In genomic region chr1:206356310-206356709, GRCh38 we compare ENCODE assay signal across 8 cellular contexts.
DNase-seq lines count a peak whose midpoint lies in the region; ATAC-seq and TF ChIP-seq lines count a peak whose summit lies in the region.
"Not testable (repeated sequence)": the region's sequence is repeated elsewhere in the genome, so short reads cannot be mapped to it uniquely, and the experiment has no call there.

No MANE protein-coding gene starts in this region.

- intact Hi-C loops in activated CD4-positive, alpha-beta memory T cell treated with anti-CD3 and anti-CD28 coated beads for 36 hours (cut with micrococcal nuclease) = not testable (repeated sequence)

- not testable (repeated sequence) for TF ChIP-seq CTCF in AG10803 (conservative IDR thresholded peaks at IDR 0.05; ENCODE audit: low read length); fibroblast of pulmonary artery (IDR thresholded peaks at IDR 0.05; ENCODE audit: low read length, missing control alignments)

- not testable (repeated sequence) for H3K36me3 Mint-ChIP-seq in activated CD4-positive, alpha-beta memory T cell treated with anti-CD3 and anti-CD28 coated beads for 36 hours; natural killer cell treated with Interleukin-12 subunit alpha and Interleukin-12 subunit beta and Interleukin-15 and Interleukin-18, amount 100 ng/mL, for 72 hours

- H3K27me3 Mint-ChIP-seq in activated CD4-positive, alpha-beta memory T cell treated with anti-CD3 and anti-CD28 coated beads for 36 hours; natural killer cell treated with Interleukin-12 subunit alpha and Interleukin-12 subunit beta and Interleukin-15 and Interleukin-18, amount 100 ng/mL, for 72 hours: not testable (repeated sequence)

- POLR2A ChIA-PET in activated CD4-positive, alpha-beta memory T cell treated with anti-CD3 and anti-CD28 coated beads for 36 hours (lab: Charles Lee) = not testable (repeated sequence)

- CTCF ChIA-PET in activated CD4-positive, alpha-beta memory T cell treated with anti-CD3 and anti-CD28 coated beads for 36 hours (lab: Charles Lee) = not testable (repeated sequence)

- peak; percentile 26 for DNase-seq in AG10803 (ENCODE audit: low read depth)
- peak; percentile 38 for DNase-seq in NCI-H446 treated with DMSO at 0.1 percent for 48 hours (lab: John Stamatoyannopoulos, UW)
- peak; percentile 33 for DNase-seq in activated CD4-positive, alpha-beta memory T cell treated with anti-CD3 and anti-CD28 coated beads for 36 hours
- DNase-seq in astrocyte of the hippocampus (ENCODE audit: low read depth, low spot score) = peak; percentile 41
- peak; percentile 56 for DNase-seq in fibroblast of pulmonary artery (ENCODE audit: low read depth)
- DNase-seq in natural killer cell treated with Interleukin-12 subunit alpha and Interleukin-12 subunit beta and Interleukin-15 and Interleukin-18, amount 100 ng/mL, for 72 hours (ENCODE audit: low spot score) = peak; percentile 32

- H3K27ac Mint-ChIP-seq in activated CD4-positive, alpha-beta memory T cell treated with anti-CD3 and anti-CD28 coated beads for 36 hours; natural killer cell treated with Interleukin-12 subunit alpha and Interleukin-12 subunit beta and Interleukin-15 and Interleukin-18, amount 100 ng/mL, for 72 hours: not testable (repeated sequence)

- H3K4me1 Mint-ChIP-seq in activated CD4-positive, alpha-beta memory T cell treated with anti-CD3 and anti-CD28 coated beads for 36 hours (ENCODE audit: low read depth) = not testable (repeated sequence)
- H3K4me1 Mint-ChIP-seq in natural killer cell treated with Interleukin-12 subunit alpha and Interleukin-12 subunit beta and Interleukin-15 and Interleukin-18, amount 100 ng/mL, for 72 hours (ENCODE audit: low read depth in 2 of 2) = peaks cover 10 to 16% of the 10 kb centered on the region in 2 donors

- H3K4me3 ChIP-seq in AG10803 (ENCODE audit: low read length); fibroblast of pulmonary artery (replicated peaks; ENCODE audit: low read depth, low read length): not testable (repeated sequence)

- H3K4me3 Mint-ChIP-seq in activated CD4-positive, alpha-beta memory T cell treated with anti-CD3 and anti-CD28 coated beads for 36 hours = not testable (repeated sequence)
- H3K4me3 Mint-ChIP-seq in natural killer cell treated with Interleukin-12 subunit alpha and Interleukin-12 subunit beta and Interleukin-15 and Interleukin-18, amount 100 ng/mL, for 72 hours = peak overlapping the region; percentile 20

- H3K9me3 Mint-ChIP-seq in activated CD4-positive, alpha-beta memory T cell treated with anti-CD3 and anti-CD28 coated beads for 36 hours; natural killer cell treated with Interleukin-12 subunit alpha and Interleukin-12 subunit beta and Interleukin-15 and Interleukin-18, amount 100 ng/mL, for 72 hours: not testable (repeated sequence)

- ATAC-seq in GM18909 (IDR thresholded peaks at IDR 0.05; ENCODE audit: poor library complexity, unreplicated experiment) = peak; percentile 53
- peak; percentile 52 for ATAC-seq in HG03060 (IDR thresholded peaks at IDR 0.05; ENCODE audit: low read depth, unreplicated experiment)
- peak; percentile 81 to 87 for ATAC-seq in natural killer cell treated with Interleukin-12 subunit alpha and Interleukin-12 subunit beta and Interleukin-15 and Interleukin-18, amount 100 ng/mL, for 72 hours
